1 cellular context compared by ENCODE assay signal in the genomic region with DNA sequence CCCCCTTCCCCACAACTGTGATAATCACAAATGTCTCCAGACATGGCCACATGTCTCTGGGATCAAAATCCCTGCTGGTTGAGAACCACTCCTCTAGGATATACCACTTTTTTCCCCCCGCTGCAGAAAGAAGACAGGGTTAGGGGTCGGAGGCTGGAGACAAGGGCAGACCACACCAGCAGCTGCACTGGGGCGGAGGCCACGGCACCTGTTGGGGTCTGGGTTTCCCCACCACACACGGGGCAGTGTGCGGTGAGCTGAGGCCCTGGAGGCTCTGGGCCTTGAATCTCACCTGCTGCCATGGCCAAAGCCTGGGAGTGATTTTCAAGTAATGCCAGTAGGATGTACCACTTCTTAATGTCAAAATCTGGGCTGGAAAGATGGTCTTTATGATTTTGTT.
TF ChIP-seq lines count a peak whose summit lies in the region.

No MANE protein-coding gene starts in this region.

TF ChIP-seq in K562, 482 proteins besides CTCF, POLR2A, EP300 and RAD21:
- TF ChIP-seq PRDM10 (IDR thresholded peaks at IDR 0.05; ENCODE audit: partially characterized antibody), result peak; percentile 30
- TF ChIP-seq, protein P1, sequence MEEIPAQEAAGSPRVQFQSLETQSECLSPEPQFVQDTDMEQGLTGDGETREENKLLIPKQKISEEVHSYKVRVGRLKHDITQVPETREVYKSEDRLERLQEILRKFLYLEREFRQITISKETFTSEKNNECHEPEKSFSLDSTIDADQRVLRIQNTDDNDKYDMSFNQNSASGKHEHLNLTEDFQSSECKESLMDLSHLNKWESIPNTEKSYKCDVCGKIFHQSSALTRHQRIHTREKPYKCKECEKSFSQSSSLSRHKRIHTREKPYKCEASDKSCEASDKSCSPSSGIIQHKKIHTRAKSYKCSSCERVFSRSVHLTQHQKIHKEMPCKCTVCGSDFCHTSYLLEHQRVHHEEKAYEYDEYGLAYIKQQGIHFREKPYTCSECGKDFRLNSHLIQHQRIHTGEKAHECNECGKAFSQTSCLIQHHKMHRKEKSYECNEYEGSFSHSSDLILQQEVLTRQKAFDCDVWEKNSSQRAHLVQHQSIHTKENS (CRISPR knock-in tag; IDR thresholded peaks at IDR 0.05), result no peak
